In genomic region chr20:53950031-53950430, GRCh38 we compare ENCODE assay signal across 13 cellular contexts.
A peak's percentile ranks its signal among the peaks of the same experiment; 100 is the strongest.
DNase-seq lines count a peak whose midpoint lies in the region; ATAC-seq, FAIRE-seq and TF ChIP-seq lines count a peak whose summit lies in the region.
"Had no signal": no experiment of that assay in that cellular context is flagged by ENCODE, and none has a peak within 500 bp of the region (broad histone marks: within the 10 kb centered on the region; RNA-seq: fewer than 3 reads in every experiment).

No MANE protein-coding gene starts in this region.

- H3K27me3 ChIP-seq in Loucy (ENCODE audit: insufficient read depth, low read length, poor library complexity, severe bottlenecking) (no peaks in the 10 kb centered on the region), astrocyte (ENCODE audit: insufficient read depth, low read length) (no peaks in the 10 kb centered on the region), neural progenitor cell (no peaks in the 10 kb centered on the region)

- H3K27ac ChIP-seq in astrocyte (ENCODE audit: low read depth, low read length): peak overlapping the region; percentile 85
- H3K27ac ChIP-seq in neural progenitor cell: no peak overlapping the region
- H3K27ac ChIP-seq: PC-9 had no signal

- H3K9me3 ChIP-seq in Loucy (ENCODE audit: insufficient read depth, low read depth, low read length) (peaks cover 11% of the 10 kb centered on the region; the same call in 1 of the 2 replicates), astrocyte (ENCODE audit: insufficient read depth, low read depth, low read length) (no peaks in the 10 kb centered on the region), neural progenitor cell (ENCODE audit: low read depth) (no peaks in the 10 kb centered on the region)

- H3F3A ChIP-seq in Loucy (ENCODE audit: low read depth): no peaks in the 10 kb centered on the region
- no peaks in the 10 kb centered on the region for H3F3A ChIP-seq in neural progenitor cell (ENCODE audit: low read depth)

- peak overlapping the region; percentile 59 for H3K4me3 ChIP-seq in Loucy (ENCODE audit: low read length, poor library complexity, severe bottlenecking)
- H3K4me3 ChIP-seq in astrocyte (ENCODE audit: insufficient read depth, low read depth, low read length): peak overlapping the region; percentile 11
- no peak overlapping the region for H3K4me3 ChIP-seq in neural progenitor cell
- H3K4me3 ChIP-seq: PC-9 had no signal

- peak; percentile 23 for DNase-seq in T-helper 2 cell treated with Interferon-gamma antibody and Interleukin-4, amounts not matched to agents 5 μg/mL and 100 μg/mL, for 36 hours (ENCODE audit: low spot score)
- DNase-seq in T-helper 2 cell (no peak), astrocyte (ENCODE audit: low read depth) (peak; percentile 50), neural progenitor cell (ENCODE audit: low spot score) (no peak), NCI-H1436 treated with DMSO at 0.1 percent for 48 hours (lab: John Stamatoyannopoulos, UW) (no peak), NOMO-1 treated with dmso at 0.1 percent for 144 hours (lab: John Stamatoyannopoulos, UW; ENCODE audit: unreplicated experiment) (no peak)
- DNase-seq: NCI-H1048 had no signal

- no peak for ATAC-seq in GM18870 (IDR thresholded peaks at IDR 0.05; ENCODE audit: unreplicated experiment)

- peaks cover 16% of the 10 kb centered on the region for H3K9me3 Mint-ChIP-seq in T-helper 2 cell treated with Interferon-gamma antibody and Interleukin-4, amounts not matched to agents 5 μg/mL and 100 μg/mL, for 36 hours
- H3K9me3 Mint-ChIP-seq in astrocyte (ENCODE audit: unreplicated experiment) (peaks cover 8% of the 10 kb centered on the region), neural progenitor cell (peaks cover 12% of the 10 kb centered on the region)

- H3K36me3 Mint-ChIP-seq in T-helper 2 cell treated with Interferon-gamma antibody and Interleukin-4, amounts not matched to agents 5 μg/mL and 100 μg/mL, for 36 hours (ENCODE audit: low read depth): peaks cover 5% of the 10 kb centered on the region
- H3K36me3 Mint-ChIP-seq in astrocyte (ENCODE audit: low read depth, unreplicated experiment) (no peaks in the 10 kb centered on the region), neural progenitor cell (peaks cover 5% of the 10 kb centered on the region)

- H4K20me1 ChIP-seq in Loucy (ENCODE audit: insufficient read depth, low read length, poor library complexity, severe bottlenecking) (no peaks in the 10 kb centered on the region), astrocyte (ENCODE audit: insufficient read depth, low read length) (no peaks in the 10 kb centered on the region), neural progenitor cell (ENCODE audit: low read depth) (no peaks in the 10 kb centered on the region)

- H3K27me3 Mint-ChIP-seq in T-helper 2 cell treated with Interferon-gamma antibody and Interleukin-4, amounts not matched to agents 5 μg/mL and 100 μg/mL, for 36 hours (ENCODE audit: low read depth): no peaks in the 10 kb centered on the region
- H3K27me3 Mint-ChIP-seq in astrocyte (ENCODE audit: low read depth, unreplicated experiment): no peaks in the 10 kb centered on the region
- H3K27me3 Mint-ChIP-seq in neural progenitor cell (ENCODE audit: insufficient read depth, low read depth): peaks cover 2% of the 10 kb centered on the region

- H3K4me2 ChIP-seq in Loucy (ENCODE audit: low read depth, low read length, poor library complexity, severe bottlenecking): peak overlapping the region; percentile 76
- H3K4me2 ChIP-seq in astrocyte (ENCODE audit: low read length): peak overlapping the region; percentile 74
- no peak overlapping the region for H3K4me2 ChIP-seq in neural progenitor cell
- H3K4me2 ChIP-seq: PC-9 had no signal

- H3K79me2 ChIP-seq in Loucy (ENCODE audit: insufficient read depth, low read length) (no peaks in the 10 kb centered on the region), astrocyte (ENCODE audit: insufficient read depth, low read length) (no peaks in the 10 kb centered on the region), neural progenitor cell (ENCODE audit: low read depth) (no peaks in the 10 kb centered on the region)

- H2AFZ ChIP-seq in Loucy (ENCODE audit: low read length) (no peak overlapping the region), astrocyte (ENCODE audit: low read depth, low read length) (peak overlapping the region; percentile 44), neural progenitor cell (replicated peaks) (no peak overlapping the region)
- H2AFZ ChIP-seq: PC-9 had no signal

- no peaks in the 10 kb centered on the region for H3K9me2 ChIP-seq in Loucy (replicated peaks; ENCODE audit: low read depth, low read length)

- peak overlapping the region; percentile 51 for H3K27ac Mint-ChIP-seq in T-helper 2 cell treated with Interferon-gamma antibody and Interleukin-4, amounts not matched to agents 5 μg/mL and 100 μg/mL, for 36 hours
- peak overlapping the region; percentile 15 for H3K27ac Mint-ChIP-seq in astrocyte (ENCODE audit: unreplicated experiment)
- peak overlapping the region; percentile 42 for H3K27ac Mint-ChIP-seq in neural progenitor cell

- H3K9ac ChIP-seq in Loucy (ENCODE audit: low read depth, low read length, poor library complexity, severe bottlenecking) (peak overlapping the region; percentile 41), astrocyte (ENCODE audit: low read length) (peak overlapping the region; percentile 70), neural progenitor cell (no peak overlapping the region)

- no peaks in the 10 kb centered on the region for H3K36me3 ChIP-seq in Loucy (ENCODE audit: insufficient read depth, low read length)
- no peaks in the 10 kb centered on the region for H3K36me3 ChIP-seq in astrocyte (ENCODE audit: insufficient read depth, low read length)
- no peaks in the 10 kb centered on the region for H3K36me3 ChIP-seq in neural progenitor cell

- H3K4me1 ChIP-seq in Loucy (ENCODE audit: insufficient read depth, low read length, poor library complexity, severe bottlenecking) (peaks cover 21% of the 10 kb centered on the region), astrocyte (ENCODE audit: insufficient read depth, low read length) (peaks cover 20% of the 10 kb centered on the region), neural progenitor cell (peaks cover 10% of the 10 kb centered on the region)

- no peak for FAIRE-seq in astrocyte (lab: Jason Lieb, UNC)
- FAIRE-seq: A204.1, G401.6 had no signal

- TF ChIP-seq CTCF in Loucy (conservative IDR thresholded peaks at IDR 0.05; ENCODE audit: low read length): no peak
- TF ChIP-seq CTCF in astrocyte (IDR thresholded peaks at IDR 0.05; ENCODE audit: insufficient read depth, low read depth, low read length): no peak
- TF ChIP-seq CTCF in neural progenitor cell (IDR thresholded peaks at IDR 0.05): no peak

- H3K4me3 Mint-ChIP-seq in T-helper 2 cell treated with Interferon-gamma antibody and Interleukin-4, amounts not matched to agents 5 μg/mL and 100 μg/mL, for 36 hours: peak overlapping the region; percentile 80
- H3K4me3 Mint-ChIP-seq in astrocyte (ENCODE audit: unreplicated experiment): no peak overlapping the region
- H3K4me3 Mint-ChIP-seq in neural progenitor cell: no peak overlapping the region
- H3K4me3 Mint-ChIP-seq: neural crest cell had no signal

- peaks cover 27% of the 10 kb centered on the region for H3K4me1 Mint-ChIP-seq in T-helper 2 cell treated with Interferon-gamma antibody and Interleukin-4, amounts not matched to agents 5 μg/mL and 100 μg/mL, for 36 hours (ENCODE audit: low read depth)
- H3K4me1 Mint-ChIP-seq in astrocyte (ENCODE audit: low read depth, unreplicated experiment): peaks cover 17% of the 10 kb centered on the region
- peaks cover 22% of the 10 kb centered on the region for H3K4me1 Mint-ChIP-seq in neural progenitor cell

Comparison
In these comparisons a context has a peak if more than half of its experiments do, and no peak if none do; other contexts are left out.
1. DNase-seq: peak in T-helper 2 cell treated with Interferon-gamma antibody and Interleukin-4, amounts not matched to agents 5 μg/mL and 100 μg/mL, for 36 hours (single experiment) and astrocyte (single experiment); none in T-helper 2 cell (0 of 5), neural progenitor cell (single experiment), NCI-H1436 treated with DMSO at 0.1 percent for 48 hours (single experiment) and NOMO-1 treated with dmso at 0.1 percent for 144 hours (single experiment).
2. Peak in every context shown above with its lines, with median percentiles within 50 percentile points of each other: H3K27ac Mint-ChIP-seq.